Comparison of ENCODE assay signal across 8 cellular contexts in genomic region chr2:17752892-17753802, GRCh38. TPM values are rescaled to one million over a fixed set of nuclear protein-coding genes. Genes with fewer than 3 reads are reported as not detected.
A peak's percentile ranks its signal among the peaks of the same experiment; 100 is the strongest.
DNase-seq lines count a peak whose midpoint lies in the region; ATAC-seq and TF ChIP-seq lines count a peak whose summit lies in the region.

No MANE protein-coding gene starts in this region.

- intact Hi-C loops in Right ventricle myocardium superior (cut with DNase I), result no loop called here

- peak overlapping the region; percentile 99 for H2AFZ ChIP-seq in parathyroid adenoma

- peak overlapping the region; percentile 89 for H3K27ac ChIP-seq in parathyroid adenoma

- peak overlapping the region; percentile 65 for H3K4me2 ChIP-seq in parathyroid adenoma (ENCODE audit: low read length)

- H3K36me3 ChIP-seq in parathyroid adenoma (ENCODE audit: control insufficient read depth, insufficient read depth, low read length), result no peaks in the 10 kb centered on the region

- DNase-seq in COR-L47 (lab: John Stamatoyannopoulos, UW) (peak; percentile 23), NCI-H69 (lab: John Stamatoyannopoulos, UW) (peak; percentile 50), Right ventricle myocardium superior (no peak)
- DNase-seq in activated naive CD4-positive, alpha-beta T cell treated with anti-CD3 and anti-CD28 coated beads, Interleukin-2, amount 50 U/mL, for 16 hours, result peak; percentile 41
- DNase-seq in central memory CD4-positive, alpha-beta T cell, result no peak

- peak overlapping the region; percentile 41 for H3K9ac ChIP-seq in parathyroid adenoma

- peak; percentile 45 for ATAC-seq in GM18907 (IDR thresholded peaks at IDR 0.05; ENCODE audit: unreplicated experiment)
- peak; percentile 35 for ATAC-seq in HG03095 (IDR thresholded peaks at IDR 0.05; ENCODE audit: unreplicated experiment)
- ATAC-seq in Right ventricle myocardium superior (ENCODE audit: poor library complexity), result peak; percentile 79

- TF ChIP-seq CTCF in parathyroid adenoma (IDR thresholded peaks at IDR 0.05), result no peak

- H3K9me3 ChIP-seq in parathyroid adenoma (ENCODE audit: control insufficient read depth, low read length), result no peaks in the 10 kb centered on the region

- no peaks in the 10 kb centered on the region for H3K4me1 ChIP-seq in parathyroid adenoma

- peaks cover 4% of the 10 kb centered on the region for H3K79me2 ChIP-seq in parathyroid adenoma

- H3K4me3 ChIP-seq in parathyroid adenoma (ENCODE audit: low read depth, low read length), result peak overlapping the region; percentile 90

- no peaks in the 10 kb centered on the region for H3K27me3 ChIP-seq in parathyroid adenoma (ENCODE audit: control insufficient read depth, insufficient read depth, low read length)

RNA-seq across cellular contexts. Expression of gene SMC6, which starts 0.5 kb away (rescaled TPM):
- 12.1 TPM for total RNA-seq in Right ventricle myocardium superior

RNA-seq across cellular contexts. Expression of gene GEN1, which starts 0.8 kb away (rescaled TPM):
- 4.5 TPM for total RNA-seq in Right ventricle myocardium superior

Comparison
In these comparisons a context has a peak if more than half of its experiments do, and no peak if none do; other contexts are left out.
1. DNase-seq: peak in COR-L47 (single experiment), NCI-H69 (single experiment) and activated naive CD4-positive, alpha-beta T cell treated with anti-CD3 and anti-CD28 coated beads, Interleukin-2, amount 50 U/mL, for 16 hours (single experiment); none in Right ventricle myocardium superior (single experiment) and central memory CD4-positive, alpha-beta T cell (single experiment).
2. Peak in every context shown above with its lines, with median percentiles within 50 percentile points of each other: ATAC-seq.